In the genomic region with DNA sequence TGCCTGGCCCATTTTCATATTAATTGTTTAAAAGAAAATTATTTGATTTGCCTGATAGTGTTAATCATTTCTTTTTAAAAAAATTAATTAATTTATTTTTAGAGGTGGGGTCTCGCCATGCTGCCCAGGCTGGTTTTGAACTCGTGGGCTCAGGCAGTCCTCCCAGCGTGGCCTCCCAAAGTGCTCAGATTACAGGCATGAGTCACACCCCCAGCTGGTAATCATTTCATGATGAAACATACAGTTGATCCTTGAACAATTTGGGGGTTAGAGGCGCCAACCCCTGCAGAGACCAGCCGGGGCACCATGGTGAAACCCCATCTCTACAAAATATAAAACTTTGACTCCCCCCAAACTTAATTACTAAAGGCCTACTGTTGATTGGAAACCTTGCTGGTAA, we compare ENCODE assay signal across 18 cellular contexts.
"Had no signal": no experiment of that assay in that cellular context is flagged by ENCODE, and none has a peak within 500 bp of the region (broad histone marks: within the 10 kb centered on the region; RNA-seq: fewer than 3 reads in every experiment).

No MANE protein-coding gene starts in this region.

- H3K4me1 ChIP-seq: heart right ventricle, left ventricle myocardium inferior, tibial nerve, vagina had no signal

- H3K27ac ChIP-seq: heart right ventricle, left ventricle myocardium inferior, tibial nerve, vagina had no signal

- ATAC-seq: activated CD4-positive, CD25-positive, alpha-beta regulatory T cell treated with anti-CD3 and anti-CD28 coated beads, Interleukin-2, amount 50 U/mL, for 24 hours; heart right ventricle; natural killer cell treated with Interleukin-12 subunit alpha and Interleukin-12 subunit beta and Interleukin-15 and Interleukin-18, amount 100 ng/mL, for 72 hours; right cardiac atrium; stimulated activated effector memory CD8-positive, alpha-beta T cell treated with anti-CD3 and anti-CD28 coated beads, Interleukin-12 subunit alpha, Interleukin-12 subunit beta, amount 100 ng/mL, for 72 hours had no signal

- H3K9me3 ChIP-seq: heart right ventricle, left ventricle myocardium inferior, tibial nerve, vagina had no signal

- FAIRE-seq: kidney, small intestine had no signal

- H3K4me3 ChIP-seq: heart right ventricle, left ventricle myocardium inferior, tibial nerve, vagina had no signal

- H3K27me3 ChIP-seq: heart right ventricle, tibial nerve, vagina had no signal

- DNase-seq: activated CD4-positive, alpha-beta memory T cell treated with anti-CD3 and anti-CD28 coated beads, Interleukin-2, amount 10 ng/mL, durations not matched to agents 7 days and 5 days; activated CD8-positive, alpha-beta memory T cell treated with anti-CD3 and anti-CD28 coated beads, Interleukin-2, amount 50 U/mL, for 48 hours; activated naive CD4-positive, alpha-beta T cell treated with Interleukin-2 at 50 U/mL for 16 hours; cortex of kidney; effector memory CD4-positive, alpha-beta T cell; foreskin melanocyte; heart right ventricle; kidney; left ventricle myocardium inferior; mesenchymal stem cell; nucleus accumbens; right cardiac atrium; small intestine had no signal
